ENCODE assay signal across 25 cellular contexts in the genomic region with DNA sequence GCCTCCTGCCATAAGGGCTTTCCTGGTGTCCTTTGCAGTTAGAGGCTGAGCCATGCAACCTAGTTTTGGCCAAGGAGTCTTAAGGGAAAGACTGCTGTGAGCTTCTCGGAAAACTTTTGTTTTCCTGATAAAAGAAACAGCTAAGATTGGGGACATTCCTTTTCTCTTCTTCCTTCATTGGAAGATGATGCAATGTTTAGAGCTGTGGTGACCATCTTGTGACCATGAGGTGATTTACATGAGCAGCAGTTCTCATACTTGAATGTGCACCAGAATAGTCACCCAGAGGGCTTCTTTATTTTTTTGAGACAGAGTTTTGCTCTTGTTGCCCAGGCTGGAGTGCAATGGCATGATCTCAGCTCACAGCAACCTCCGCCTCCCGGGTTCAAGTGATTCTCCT.
"Had no signal": no experiment of that assay in that cellular context is flagged by ENCODE, and none has a peak within 500 bp of the region (broad histone marks: within the 10 kb centered on the region; RNA-seq: fewer than 3 reads in every experiment).

No MANE protein-coding gene starts in this region.

- ATAC-seq: activated CD8-positive, alpha-beta T cell treated with anti-CD3 and anti-CD28 coated beads for 36 hours; gastroesophageal sphincter; heart right ventricle; stimulated activated naive CD8-positive, alpha-beta T cell treated with anti-CD3 and anti-CD28 coated beads, Interleukin-15, amount 100 ng/mL, for 72 hours; T-cell had no signal

- H3K27me3 ChIP-seq: ascending aorta had no signal

- H3K4me3 ChIP-seq: ascending aorta, coronary artery, gastroesophageal sphincter, heart right ventricle, lung had no signal

- H3K36me3 ChIP-seq: ascending aorta, gastroesophageal sphincter, heart right ventricle had no signal

- H3K27ac ChIP-seq: ascending aorta, gastroesophageal sphincter had no signal

- H3K4me1 ChIP-seq: ascending aorta, gastroesophageal sphincter had no signal

- H3K27me3 Mint-ChIP-seq: activated CD8-positive, alpha-beta T cell treated with anti-CD3 and anti-CD28 coated beads for 36 hours; central memory CD8-positive, alpha-beta T cell; stimulated activated naive CD8-positive, alpha-beta T cell treated with anti-CD3 and anti-CD28 coated beads, Interleukin-15, amount 100 ng/mL, for 72 hours; T-cell had no signal

- DNase-seq: activated CD4-positive, alpha-beta T cell treated with anti-CD3 and anti-CD28 coated beads for 48 hours; activated CD4-positive, CD25-positive, alpha-beta regulatory T cell; activated CD8-positive, alpha-beta memory T cell treated with anti-CD3 and anti-CD28 coated beads, Interleukin-2, amount 50 U/mL, for 4 hours; activated CD8-positive, alpha-beta T cell treated with anti-CD3 and anti-CD28 coated beads for 36 hours; activated effector memory CD4-positive, alpha-beta T cell treated with Interleukin-2 at 50 U/mL for 16 hours; activated naive CD4-positive, alpha-beta T cell treated with anti-CD3 and anti-CD28 coated beads, Interleukin-2, amount 50 U/mL, for 16 hours; activated T-cell treated with anti-CD3 and anti-CD28 coated beads, Interleukin-2, amount 50 U/mL, for 48 hours; erythroblast; heart right ventricle; kidney glomerular epithelial cell; midbrain; nephron progenitor cell; occipital lobe; posterior cingulate gyrus; retina; stimulated activated CD4-positive, alpha-beta T cell treated with anti-CD3 and anti-CD28 coated beads, Interleukin-12 subunit alpha, Interleukin-12 subunit beta, amount 100 ng/mL, for 4 hours; stimulated activated CD4-positive, alpha-beta T cell treated with anti-CD3 and anti-CD28 coated beads, Interleukin-1b, Interleukin-23, amount 100 ng/mL, for 48 hours; stimulated activated CD8-positive, alpha-beta memory T cell treated with anti-CD3 and anti-CD28 coated beads, Interleukin-4, amount 100 ng/mL, for 48 hours; stimulated activated naive CD8-positive, alpha-beta T cell treated with anti-CD3 and anti-CD28 coated beads, Interleukin-15, amount 100 ng/mL, for 72 hours; T-cell had no signal

- H3K4me1 Mint-ChIP-seq: central memory CD8-positive, alpha-beta T cell; nephron progenitor cell had no signal

- H3K27ac Mint-ChIP-seq: activated CD8-positive, alpha-beta T cell treated with anti-CD3 and anti-CD28 coated beads for 36 hours; nephron progenitor cell; stimulated activated naive CD8-positive, alpha-beta T cell treated with anti-CD3 and anti-CD28 coated beads, Interleukin-15, amount 100 ng/mL, for 72 hours; T-cell had no signal

- H3K4me3 Mint-ChIP-seq: activated CD8-positive, alpha-beta T cell treated with anti-CD3 and anti-CD28 coated beads for 36 hours; central memory CD8-positive, alpha-beta T cell; nephron progenitor cell; stimulated activated naive CD8-positive, alpha-beta T cell treated with anti-CD3 and anti-CD28 coated beads, Interleukin-15, amount 100 ng/mL, for 72 hours; T-cell had no signal

- H3K36me3 Mint-ChIP-seq: T-cell had no signal

- H3K9me3 Mint-ChIP-seq: central memory CD8-positive, alpha-beta T cell; T-cell had no signal
